ENCODE assay signal across 9 cellular contexts in genomic region chr10:86411281-86411841, GRCh38. TPM values are rescaled to one million over a fixed set of nuclear protein-coding genes. Genes with fewer than 3 reads are reported as not detected.
DNase-seq lines count a peak whose midpoint lies in the region; ATAC-seq and TF ChIP-seq lines count a peak whose summit lies in the region.
"Had no signal": no experiment of that assay in that cellular context is flagged by ENCODE, and none has a peak within 500 bp of the region (broad histone marks: within the 10 kb centered on the region; RNA-seq: fewer than 3 reads in every experiment).

No MANE protein-coding gene starts in this region.

- H3K4me3 ChIP-seq in AG04450 (ENCODE audit: low read depth, low read length) (no peak overlapping the region), heart left ventricle (no peak overlapping the region)

- peaks cover 11% of the 10 kb centered on the region for H3K36me3 Mint-ChIP-seq in activated CD8-positive, alpha-beta T cell treated with anti-CD3 and anti-CD28 coated beads for 36 hours (ENCODE audit: low read depth)

- peak overlapping the region; percentile 66 for H3K4me3 Mint-ChIP-seq in activated CD8-positive, alpha-beta T cell treated with anti-CD3 and anti-CD28 coated beads for 36 hours

- peak overlapping the region; percentile 58 for H3K27ac ChIP-seq in AG04450 (ENCODE audit: low read depth, low read length)
- peak overlapping the region in 4 of 12 donors; percentile 17 to 76 (median 44) for H3K27ac ChIP-seq in heart left ventricle
- H3K27ac ChIP-seq: epithelial cell of prostate had no signal

- intact Hi-C loops in activated CD8-positive, alpha-beta T cell treated with anti-CD3 and anti-CD28 coated beads for 36 hours (cut with micrococcal nuclease) = no loop called here
- intact Hi-C loops in heart left ventricle (cut with DNase I) = no loop called here

- CTCF ChIA-PET in AG04450 (lab: Charles Lee) = interaction anchor here (0.6 to 2.4 kb wide), 3 partner anchors 10 to 26 kb away, joined by 3 to 10 read pairs (median 6); no protein-coding TSS in a partner anchor
- CTCF ChIA-PET in activated CD8-positive, alpha-beta T cell treated with anti-CD3 and anti-CD28 coated beads for 36 hours (lab: Charles Lee) = interaction anchor here (0.7 to 6.1 kb wide), 4 partner anchors 11 to 174 kb away, joined by 3 to 71 read pairs (median 4); no protein-coding TSS in a partner anchor

- H3K9me3 ChIP-seq in AG04450 (ENCODE audit: control insufficient read depth, insufficient read depth, low read length) (no peaks in the 10 kb centered on the region; the same call in 1 of the 2 replicates), heart left ventricle (peaks cover 0 to 4% (median 0%) of the 10 kb centered on the region in 12 donors)

- TF ChIP-seq CTCF in AG04450 (IDR thresholded peaks at IDR 0.05; ENCODE audit: low read depth, low read length) = no peak
- TF ChIP-seq CTCF in activated CD8-positive, alpha-beta T cell treated with anti-CD3 and anti-CD28 coated beads for 36 hours (IDR thresholded peaks at IDR 0.05) = no peak
- TF ChIP-seq CTCF in heart left ventricle (IDR thresholded peaks at IDR 0.05) = no peak

- peaks cover 7% of the 10 kb centered on the region for H3K9me3 Mint-ChIP-seq in activated CD8-positive, alpha-beta T cell treated with anti-CD3 and anti-CD28 coated beads for 36 hours

- peak overlapping the region; percentile 87 for H3K27ac Mint-ChIP-seq in activated CD8-positive, alpha-beta T cell treated with anti-CD3 and anti-CD28 coated beads for 36 hours

- POLR2A ChIA-PET in AG04450 (lab: Yijun Ruan, JAX) = interaction anchor here (0.6 to 1.2 kb wide), 3 partner anchors 11 to 342 kb away, joined by 3 read pairs; no protein-coding TSS in a partner anchor
- POLR2A ChIA-PET in activated CD8-positive, alpha-beta T cell treated with anti-CD3 and anti-CD28 coated beads for 36 hours (lab: Charles Lee) = interaction anchor here (0.7 to 2.6 kb wide), 3 partner anchors 9 to 32 kb away, joined by 3 to 32 read pairs (median 6); no protein-coding TSS in a partner anchor

- TF ChIP-seq POLR2A in heart left ventricle (IDR thresholded peaks at IDR 0.05) = no peak

- peaks cover 47% of the 10 kb centered on the region for H3K4me1 Mint-ChIP-seq in activated CD8-positive, alpha-beta T cell treated with anti-CD3 and anti-CD28 coated beads for 36 hours (ENCODE audit: low read depth)

- peaks cover 0 to 30% (median 13%) of the 10 kb centered on the region in 12 donors for H3K4me1 ChIP-seq in heart left ventricle

- 31 to 47% (median 35%) methylated on average over 7 of the region's 7 CpGs for WGBS in heart left ventricle, 4 donors

- no peaks in the 10 kb centered on the region for H3K27me3 Mint-ChIP-seq in activated CD8-positive, alpha-beta T cell treated with anti-CD3 and anti-CD28 coated beads for 36 hours

- peak; percentile 46 for DNase-seq in AG04450 (ENCODE audit: low read depth, low spot score)
- DNase-seq in activated CD8-positive, alpha-beta T cell treated with anti-CD3 and anti-CD28 coated beads for 36 hours = peak; percentile 66
- peak in 1 of 5 donors; percentile 29 for DNase-seq in heart left ventricle
- peak; percentile 39 for DNase-seq in stimulated activated naive CD8-positive, alpha-beta T cell treated with anti-CD3 and anti-CD28 coated beads, Interleukin-15, Interleukin-2, amounts not matched to agents 100 U/mL and 50 U/mL, for 24 hours
- no peak for DNase-seq in LoVo (ENCODE audit: low spot score)
- no peak for DNase-seq in iPS-NIHi11 (ENCODE audit: low spot score)

- H3K27me3 ChIP-seq in AG04450 (ENCODE audit: control insufficient read depth, insufficient read depth, low read length) (no peaks in the 10 kb centered on the region), heart left ventricle (no peaks in the 10 kb centered on the region)

- H3K36me3 ChIP-seq in heart left ventricle = no peaks in the 10 kb centered on the region

- ATAC-seq in GM18867 (IDR thresholded peaks at IDR 0.05; ENCODE audit: unreplicated experiment) = peak; percentile 56
- peak; percentile 26 for ATAC-seq in HG03354 (IDR thresholded peaks at IDR 0.05; ENCODE audit: poor library complexity, severe bottlenecking, unreplicated experiment)
- peak; percentile 81 for ATAC-seq in activated CD8-positive, alpha-beta T cell treated with anti-CD3 and anti-CD28 coated beads for 36 hours
- ATAC-seq in heart left ventricle = peak; percentile 47 to 89 (median 78)
- ATAC-seq in stimulated activated naive CD8-positive, alpha-beta T cell treated with anti-CD3 and anti-CD28 coated beads, Interleukin-15, Interleukin-2, amounts not matched to agents 100 U/mL and 50 U/mL, for 24 hours = peak; percentile 85

RNA-seq across cellular contexts. Expression of gene GRID1, which starts 44.8 kb away (rescaled TPM):
- not detected in 2 replicates for polyA plus RNA-seq in AG04450 (2011; rRNA removed)
- not detected in 2 replicates for polyA minus RNA-seq in AG04450 (2011; rRNA and poly(A)+ RNA removed)
- not detected for total RNA-seq in activated CD8-positive, alpha-beta T cell treated with anti-CD3 and anti-CD28 coated beads for 36 hours
- total RNA-seq in heart left ventricle = 1 to 10 TPM in 8 of 9 donors, under 1 TPM in 1; 0.93 to 3.4 (median 1.6) TPM
- polyA plus RNA-seq in heart left ventricle = 1 to 10 TPM in 1 of 2 donors, under 1 TPM in 1; 0.69 to 1.7 TPM

Comparison
In these comparisons a context has a peak if more than half of its experiments do, and no peak if none do; other contexts are left out.
1. DNase-seq: peak in AG04450 (single experiment), activated CD8-positive, alpha-beta T cell treated with anti-CD3 and anti-CD28 coated beads for 36 hours (single experiment) and stimulated activated naive CD8-positive, alpha-beta T cell treated with anti-CD3 and anti-CD28 coated beads, Interleukin-15, Interleukin-2, amounts not matched to agents 100 U/mL and 50 U/mL, for 24 hours (single experiment); none in LoVo (single experiment) and iPS-NIHi11 (single experiment).
2. ATAC-seq: peak in every context shown above with its lines; median percentile 85 in stimulated activated naive CD8-positive, alpha-beta T cell treated with anti-CD3 and anti-CD28 coated beads, Interleukin-15, Interleukin-2, amounts not matched to agents 100 U/mL and 50 U/mL, for 24 hours; 81 in activated CD8-positive, alpha-beta T cell treated with anti-CD3 and anti-CD28 coated beads for 36 hours; 78 in heart left ventricle; 56 in GM18867; 26 in HG03354.